1 cellular context compared by ENCODE assay signal in the genomic region with DNA sequence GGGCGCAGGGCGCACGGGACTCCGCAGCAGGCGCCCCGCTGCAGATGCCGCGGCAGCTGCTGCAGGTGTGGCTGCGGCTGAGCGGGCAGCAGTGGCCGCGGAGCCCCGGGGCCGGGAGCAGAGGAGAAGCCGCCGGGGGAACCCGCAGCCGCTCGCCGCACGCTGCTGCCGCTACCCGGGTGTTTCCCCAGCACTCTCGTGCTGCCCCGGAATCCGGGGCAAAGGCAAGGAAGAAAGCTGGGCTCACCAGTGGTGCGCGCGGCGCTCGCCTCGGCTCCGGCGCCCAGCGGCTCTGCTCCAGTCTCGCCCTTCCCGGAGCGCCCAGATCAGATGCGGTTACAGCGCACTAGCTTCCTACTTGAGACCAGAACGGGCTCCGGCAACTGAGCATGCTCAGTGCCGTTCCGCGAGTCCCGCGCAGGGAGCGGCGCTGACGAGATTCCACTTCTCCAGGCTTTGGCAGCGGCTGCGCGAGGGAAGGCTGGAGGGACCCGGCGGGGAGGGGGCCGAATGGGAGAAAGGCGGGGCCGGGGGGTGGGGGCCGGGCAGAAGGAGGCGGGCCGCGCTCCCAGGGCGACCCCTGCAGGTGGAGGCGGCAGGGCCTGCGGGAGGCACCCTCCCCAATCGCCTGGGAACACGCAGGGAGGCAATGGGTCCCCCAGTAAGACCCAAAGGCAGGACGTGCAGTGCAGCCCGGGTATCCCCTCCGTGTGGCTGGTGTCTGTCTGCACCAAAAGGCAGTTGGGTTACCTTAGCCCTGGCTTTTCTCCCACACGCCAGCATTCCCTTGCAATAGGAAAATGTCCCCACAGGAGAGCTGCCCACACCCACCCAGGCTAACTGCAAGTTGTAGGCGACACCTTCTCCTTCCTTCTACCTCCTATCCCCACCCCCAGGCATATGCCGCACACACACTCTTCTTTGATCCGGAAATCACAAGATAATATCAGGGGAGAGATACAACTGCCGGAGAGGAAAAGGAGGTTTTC.
TF ChIP-seq lines count a peak whose summit lies in the region.

APBB2 (minus strand) TSS at position 385 of the 989 bp plus-strand sequence. CDS start 181,288 bp downstream, outside the sequence.

TF ChIP-seq in neural cell, 6 proteins besides CTCF, POLR2A, EP300 and RAD21 (continued from another document):
- TF ChIP-seq, protein P1, sequence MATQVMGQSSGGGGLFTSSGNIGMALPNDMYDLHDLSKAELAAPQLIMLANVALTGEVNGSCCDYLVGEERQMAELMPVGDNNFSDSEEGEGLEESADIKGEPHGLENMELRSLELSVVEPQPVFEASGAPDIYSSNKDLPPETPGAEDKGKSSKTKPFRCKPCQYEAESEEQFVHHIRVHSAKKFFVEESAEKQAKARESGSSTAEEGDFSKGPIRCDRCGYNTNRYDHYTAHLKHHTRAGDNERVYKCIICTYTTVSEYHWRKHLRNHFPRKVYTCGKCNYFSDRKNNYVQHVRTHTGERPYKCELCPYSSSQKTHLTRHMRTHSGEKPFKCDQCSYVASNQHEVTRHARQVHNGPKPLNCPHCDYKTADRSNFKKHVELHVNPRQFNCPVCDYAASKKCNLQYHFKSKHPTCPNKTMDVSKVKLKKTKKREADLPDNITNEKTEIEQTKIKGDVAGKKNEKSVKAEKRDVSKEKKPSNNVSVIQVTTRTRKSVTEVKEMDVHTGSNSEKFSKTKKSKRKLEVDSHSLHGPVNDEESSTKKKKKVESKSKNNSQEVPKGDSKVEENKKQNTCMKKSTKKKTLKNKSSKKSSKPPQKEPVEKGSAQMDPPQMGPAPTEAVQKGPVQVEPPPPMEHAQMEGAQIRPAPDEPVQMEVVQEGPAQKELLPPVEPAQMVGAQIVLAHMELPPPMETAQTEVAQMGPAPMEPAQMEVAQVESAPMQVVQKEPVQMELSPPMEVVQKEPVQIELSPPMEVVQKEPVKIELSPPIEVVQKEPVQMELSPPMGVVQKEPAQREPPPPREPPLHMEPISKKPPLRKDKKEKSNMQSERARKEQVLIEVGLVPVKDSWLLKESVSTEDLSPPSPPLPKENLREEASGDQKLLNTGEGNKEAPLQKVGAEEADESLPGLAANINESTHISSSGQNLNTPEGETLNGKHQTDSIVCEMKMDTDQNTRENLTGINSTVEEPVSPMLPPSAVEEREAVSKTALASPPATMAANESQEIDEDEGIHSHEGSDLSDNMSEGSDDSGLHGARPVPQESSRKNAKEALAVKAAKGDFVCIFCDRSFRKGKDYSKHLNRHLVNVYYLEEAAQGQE (IDR thresholded peaks at IDR 0.05; ENCODE audit: borderline replicate concordance): peak; percentile 68
- TF ChIP-seq SMC3 (conservative IDR thresholded peaks at IDR 0.05; ENCODE audit: poor library complexity): peak; percentile 58
- TF ChIP-seq MXI1 (conservative IDR thresholded peaks at IDR 0.05; ENCODE audit: poor library complexity, severe bottlenecking): peak; percentile 83
- no peak for TF ChIP-seq EZH2 (IDR thresholded peaks at IDR 0.05; ENCODE audit: borderline replicate concordance, insufficient read depth, low read length, poor library complexity, severe bottlenecking)
